8 cellular contexts compared by ENCODE assay signal in the genomic region with DNA sequence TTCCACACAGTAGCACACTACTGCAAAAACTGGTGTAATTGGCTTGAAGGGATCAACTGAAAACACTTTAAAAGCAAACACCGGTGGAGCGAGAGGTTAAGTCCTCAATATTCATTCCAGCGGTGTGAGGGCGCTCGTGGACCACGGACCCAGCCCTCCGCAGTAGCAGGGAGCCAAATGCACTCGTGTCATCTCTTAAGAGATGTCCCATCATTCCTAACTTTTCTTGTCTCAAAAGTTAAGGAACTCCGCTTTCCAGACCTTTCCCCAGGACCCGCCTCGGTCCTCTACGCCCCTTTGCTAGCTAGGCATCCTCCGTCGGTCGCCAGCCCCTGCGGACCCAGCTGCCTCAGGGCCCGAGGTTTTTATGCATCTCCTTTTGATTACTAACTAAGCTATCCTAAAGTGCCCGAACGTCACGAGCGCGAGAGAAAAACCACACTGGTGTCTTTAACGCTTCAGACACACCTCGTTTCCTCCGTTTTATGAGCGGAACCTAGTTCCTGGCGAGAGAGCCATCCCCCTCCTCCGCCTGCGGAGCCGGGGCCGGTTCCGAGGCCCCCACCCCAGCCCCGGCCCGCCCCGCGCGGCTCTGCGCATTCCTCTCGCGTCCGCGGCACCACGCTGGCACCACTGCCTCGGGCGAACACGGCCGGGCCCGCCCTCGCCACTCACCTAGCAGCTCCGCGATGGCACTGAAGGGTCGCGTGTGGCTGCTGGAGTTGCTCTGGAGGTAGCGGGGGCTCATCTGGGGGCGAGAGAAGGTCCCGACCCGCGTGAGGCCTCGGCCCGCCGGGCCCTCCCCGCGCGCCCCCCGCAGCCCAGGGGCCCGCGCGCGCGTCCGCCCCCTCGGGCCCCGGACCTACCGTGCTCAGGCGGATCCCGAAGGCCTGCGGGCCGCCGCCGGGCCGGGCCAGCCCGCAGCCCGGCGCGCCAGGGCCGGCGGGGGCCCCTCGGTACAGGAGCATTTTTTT. TPM values are rescaled to one million over a fixed set of nuclear protein-coding genes. Genes with fewer than 3 reads are reported as not detected.
DNase-seq lines count a peak whose midpoint lies in the region; ATAC-seq and TF ChIP-seq lines count a peak whose summit lies in the region.

No MANE protein-coding gene starts in this region.

- H3K27me3 Mint-ChIP-seq in neural progenitor cell (ENCODE audit: insufficient read depth, low read depth) = peaks cover 5% of the 10 kb centered on the region

- H3K4me2 ChIP-seq in neural progenitor cell = peak overlapping the region; percentile 79

- in situ Hi-C loops in transverse colon (cut with MboI; ENCODE audit: low pct_ligation_motif_present in 1 of 4, low pct_unique_long_range_greater_than_20kb in 1 of 4, low sequenced_read_pairs in 3 of 4) = no loop called here

- H3K79me2 ChIP-seq in neural progenitor cell (ENCODE audit: low read depth) = no peaks in the 10 kb centered on the region

- DNase-seq in BJ (ENCODE audit: low read depth) (no peak), OCI-M1 (lab: John Stamatoyannopoulos, UW) (peak; percentile 2), activated gamma-delta T cell (lab: John Stamatoyannopoulos, UW) (peak; percentile 11), fibroblast of villous mesenchyme (ENCODE audit: low read depth) (peak; percentile 64), neural progenitor cell (ENCODE audit: low spot score) (peak; percentile 60), transverse colon (peak; percentile 52)

- H3K4me1 Mint-ChIP-seq in neural progenitor cell = peaks cover 6% of the 10 kb centered on the region

- POLR2A ChIA-PET in BJ (lab: Charles Lee) = interaction anchor here (0.6 kb wide), 1 partner anchor 14 kb away, joined by 7 read pairs; no protein-coding TSS in a partner anchor

- no peak for TF ChIP-seq EP300 in transverse colon (IDR thresholded peaks at IDR 0.05; ENCODE audit: low read depth)

- CTCF ChIA-PET in BJ (lab: Yijun Ruan, JAX) = interaction anchor here (0.6 to 1.7 kb wide), 5 partner anchors 14 to 433 kb away, joined by 3 to 4 read pairs (median 4); no protein-coding TSS in a partner anchor

- H3K9me3 ChIP-seq in neural progenitor cell (ENCODE audit: low read depth) (peaks cover 8% of the 10 kb centered on the region), transverse colon (no peaks in the 10 kb centered on the region)

- H3K36me3 ChIP-seq in BJ (ENCODE audit: control insufficient read depth, insufficient read depth, low read length) (no peaks in the 10 kb centered on the region), neural progenitor cell (no peaks in the 10 kb centered on the region), transverse colon (no peaks in the 10 kb centered on the region)

- TF ChIP-seq CTCF in BJ (IDR thresholded peaks at IDR 0.05; ENCODE audit: insufficient read depth, low read depth, low read length) (peak; percentile 59), fibroblast of villous mesenchyme (IDR thresholded peaks at IDR 0.05; ENCODE audit: insufficient read depth, low read depth, low read length) (peak; percentile 41), neural progenitor cell (IDR thresholded peaks at IDR 0.05) (peak; percentile 49), transverse colon (IDR thresholded peaks at IDR 0.05) (peak in 3 of 5 experiments; percentile 17 to 29 (median 27))

- H3K4me1 ChIP-seq in neural progenitor cell (no peaks in the 10 kb centered on the region), transverse colon (no peaks in the 10 kb centered on the region)

- no peaks in the 10 kb centered on the region for H3K27me3 ChIP-seq in BJ (ENCODE audit: control insufficient read depth, insufficient read depth, low read length)
- peaks cover 8% of the 10 kb centered on the region for H3K27me3 ChIP-seq in neural progenitor cell
- no peaks in the 10 kb centered on the region for H3K27me3 ChIP-seq in transverse colon

- H4K20me1 ChIP-seq in neural progenitor cell (ENCODE audit: low read depth) = no peaks in the 10 kb centered on the region

- no peaks in the 10 kb centered on the region for H3F3A ChIP-seq in neural progenitor cell (ENCODE audit: low read depth)

- TF ChIP-seq POLR2A in transverse colon (IDR thresholded peaks at IDR 0.05) = no peak

- H3K4me3 Mint-ChIP-seq in neural progenitor cell = peak overlapping the region; percentile 91

- 46% methylated on average over 62 of the region's 88 CpGs; no CpG with 5 or more reads in 1 of the 2 donors for WGBS in transverse colon (ENCODE audit: low coverage in 1 of 2), 2 donors

- no peak overlapping the region for H3K27ac Mint-ChIP-seq in neural progenitor cell

- H3K36me3 Mint-ChIP-seq in neural progenitor cell = peaks cover 2% of the 10 kb centered on the region

- H3K9ac ChIP-seq in neural progenitor cell = no peak overlapping the region

- H3K4me3 ChIP-seq in BJ (ENCODE audit: low read depth, low read length) (peak overlapping the region; percentile 64), fibroblast of villous mesenchyme (ENCODE audit: low read depth, low read length) (peak overlapping the region; percentile 66), neural progenitor cell (peak overlapping the region; percentile 58), transverse colon (peak overlapping the region; percentile 45 to 62 (median 58))

- no peak overlapping the region for H3K27ac ChIP-seq in neural progenitor cell
- H3K27ac ChIP-seq in transverse colon = peak overlapping the region; percentile 64 to 83 (median 76)

- H2AFZ ChIP-seq in neural progenitor cell (replicated peaks) = peak overlapping the region; percentile 63

- H3K9me3 Mint-ChIP-seq in neural progenitor cell = peaks cover 9% of the 10 kb centered on the region

- ATAC-seq in GM19351 (IDR thresholded peaks at IDR 0.05; ENCODE audit: unreplicated experiment) (peak; percentile 55), HG03558 (IDR thresholded peaks at IDR 0.05; ENCODE audit: extremely low read depth, unreplicated experiment) (peak; percentile 12)

- intact Hi-C loops in transverse colon (cut with DNase I; ENCODE audit: low total_unique reads) = no loop called here

RNA-seq across cellular contexts. Expression of a gene that starts 0.7 kb away (rescaled TPM):
- polyA plus RNA-seq in BJ (2011; rRNA removed) = 12.3 and 24.2 TPM in 2 replicates
- 13.9 and 15.8 TPM in 2 replicates for polyA minus RNA-seq in BJ (2011; rRNA and poly(A)+ RNA removed)
- total RNA-seq in fibroblast of villous mesenchyme (30.6 and 33.7 TPM in 2 replicates), neural progenitor cell (ENCODE audit: low replicate concordance) (4.2 and 7.6 TPM in 2 replicates), transverse colon (10 to 100 TPM in 1 of 4 donors, 1 to 10 TPM in 3; 6.3 to 19.1 (median 8.9) TPM)
